ENCODE assay signal across 20 cellular contexts in genomic region chr16:1642148-1642547, GRCh38. TPM values are rescaled to one million over a fixed set of nuclear protein-coding genes. Genes with fewer than 3 reads are reported as not detected.
A peak's percentile ranks its signal among the peaks of the same experiment; 100 is the strongest.
DNase-seq lines count a peak whose midpoint lies in the region; ATAC-seq and TF ChIP-seq lines count a peak whose summit lies in the region.
"Had no signal": no experiment of that assay in that cellular context is flagged by ENCODE, and none has a peak within 500 bp of the region (broad histone marks: within the 10 kb centered on the region; RNA-seq: fewer than 3 reads in every experiment).

No MANE protein-coding gene starts in this region.

- H3K4me3 ChIP-seq in MG63 (no peak overlapping the region), dorsolateral prefrontal cortex (no peak overlapping the region)
- H3K4me3 ChIP-seq: ovary had no signal

- peak overlapping the region; percentile 71 for H3K27ac Mint-ChIP-seq in stimulated activated effector memory CD8-positive, alpha-beta T cell treated with anti-CD3 and anti-CD28 coated beads, Interleukin-12 subunit alpha, Interleukin-12 subunit beta, amount 100 ng/mL, for 72 hours
- H3K27ac Mint-ChIP-seq: type B pancreatic cell had no signal

- H3K9me3 Mint-ChIP-seq in stimulated activated effector memory CD8-positive, alpha-beta T cell treated with anti-CD3 and anti-CD28 coated beads, Interleukin-12 subunit alpha, Interleukin-12 subunit beta, amount 100 ng/mL, for 72 hours, result no peaks in the 10 kb centered on the region
- H3K9me3 Mint-ChIP-seq: H9, type B pancreatic cell had no signal

- intact Hi-C loops in dorsolateral prefrontal cortex (cut with DNase I), result no loop called here

- TF ChIP-seq CTCF in dorsolateral prefrontal cortex (IDR thresholded peaks at IDR 0.05 in 54 of 56, conservative IDR thresholded peaks at IDR 0.05 in 2 of 56; ENCODE audit: low read depth in 1 of 56, partially characterized antibody in 56 of 56), result peak in 1 of 56 donors; percentile 14

- H3K4me1 Mint-ChIP-seq in stimulated activated effector memory CD8-positive, alpha-beta T cell treated with anti-CD3 and anti-CD28 coated beads, Interleukin-12 subunit alpha, Interleukin-12 subunit beta, amount 100 ng/mL, for 72 hours, result peaks cover 40% of the 10 kb centered on the region

- H3K4me3 Mint-ChIP-seq in stimulated activated effector memory CD8-positive, alpha-beta T cell treated with anti-CD3 and anti-CD28 coated beads, Interleukin-12 subunit alpha, Interleukin-12 subunit beta, amount 100 ng/mL, for 72 hours, result no peak overlapping the region
- H3K4me3 Mint-ChIP-seq: H9, type B pancreatic cell had no signal

- H3K27me3 ChIP-seq in MG63 (no peaks in the 10 kb centered on the region), dorsolateral prefrontal cortex (no peaks in the 10 kb centered on the region)
- H3K27me3 ChIP-seq: ovary had no signal

- H3K36me3 Mint-ChIP-seq in stimulated activated effector memory CD8-positive, alpha-beta T cell treated with anti-CD3 and anti-CD28 coated beads, Interleukin-12 subunit alpha, Interleukin-12 subunit beta, amount 100 ng/mL, for 72 hours, result peaks cover 78% of the 10 kb centered on the region

- H3K9me3 ChIP-seq in MG63, result no peaks in the 10 kb centered on the region
- H3K9me3 ChIP-seq: ovary had no signal

- DNase-seq in MG63 (peak; percentile 71), dorsolateral prefrontal cortex (peak; percentile 26 to 83 (median 81)), midbrain (lab: John Stamatoyannopoulos, UW) (peak; percentile 74), GF-D8 (lab: John Stamatoyannopoulos, UW) (no peak)
- DNase-seq in stimulated activated effector memory CD8-positive, alpha-beta T cell treated with anti-CD3 and anti-CD28 coated beads, Interleukin-12 subunit alpha, Interleukin-12 subunit beta, amount 100 ng/mL, for 72 hours (ENCODE audit: low spot score in 2 of 2), result no peak
- DNase-seq: activated CD4-positive, alpha-beta T cell treated with anti-CD3 and anti-CD28 coated beads, Interleukin-2, amount 50 U/mL, for 1 hour; activated gamma-delta T cell treated with Interleukin-2 at 50 U/mL for 16 hours; AML-193; amniotic stem cell; Calu3; H9; NCI-H146; NCI-H2171 treated with DMSO at 0.1 percent for 48 hours; ovary; stimulated activated CD4-positive, alpha-beta T cell treated with anti-CD3 and anti-CD28 coated beads, Interleukin-2, amount 100 ng/mL, for 24 hours; stimulated activated naive CD8-positive, alpha-beta T cell treated with anti-CD3 and anti-CD28 coated beads, Interleukin-15, Interleukin-2, amounts not matched to agents 100 U/mL and 50 U/mL, for 24 hours; SW 1271 had no signal

- H3K27ac ChIP-seq in dorsolateral prefrontal cortex, result peak overlapping the region in 55 of 59 donors; percentile 11 to 87 (median 67)
- H3K27ac ChIP-seq: ovary had no signal

- H3K36me3 ChIP-seq in MG63, result peaks cover 60% of the 10 kb centered on the region
- H3K36me3 ChIP-seq: ovary had no signal

- no peak for ATAC-seq in stimulated activated effector memory CD8-positive, alpha-beta T cell treated with anti-CD3 and anti-CD28 coated beads, Interleukin-12 subunit alpha, Interleukin-12 subunit beta, amount 100 ng/mL, for 72 hours
- ATAC-seq in HG03521 (IDR thresholded peaks at IDR 0.05; ENCODE audit: unreplicated experiment) (no peak), GM21786 (IDR thresholded peaks at IDR 0.05; ENCODE audit: unreplicated experiment) (no peak)
- ATAC-seq: stimulated activated naive CD8-positive, alpha-beta T cell treated with anti-CD3 and anti-CD28 coated beads, Interleukin-15, Interleukin-2, amounts not matched to agents 100 U/mL and 50 U/mL, for 24 hours had no signal

RNA-seq across cellular contexts. Expression of gene CRAMP1, which starts 30.0 kb away (rescaled TPM):
- total RNA-seq in MG63 (2014; rRNA removed; shearing (Covaris generic); ENCODE audit: low replicate concordance), result 3.7 and 3.8 TPM in 2 replicates
- 10 to 100 TPM; 19.9 to 44.9 (median 27.3) TPM for total RNA-seq in dorsolateral prefrontal cortex

RNA-seq across cellular contexts. Expression of gene IFT140, which starts 30.3 kb away (rescaled TPM):
- total RNA-seq in MG63 (2014; rRNA removed; shearing (Covaris generic); ENCODE audit: low replicate concordance), result 25.7 and 27.8 TPM in 2 replicates
- total RNA-seq in dorsolateral prefrontal cortex, result 10 to 100 TPM; 17.4 to 54.2 (median 33.3) TPM

RNA-seq across cellular contexts. Expression of gene JPT2, which starts 35.9 kb away (rescaled TPM):
- 94.3 and 129 TPM in 2 replicates for total RNA-seq in MG63 (2014; rRNA removed; shearing (Covaris generic); ENCODE audit: low replicate concordance)
- total RNA-seq in dorsolateral prefrontal cortex, result 10 to 100 TPM in 114 of 120 experiments, 1 to 10 TPM in 6; 7.1 to 57.9 (median 18.9) TPM

Comparison
In these comparisons a context has a peak if more than half of its experiments do, and no peak if none do; other contexts are left out.
1. DNase-seq: peak in MG63 (single experiment), dorsolateral prefrontal cortex (10 of 10) and midbrain (single experiment); none in stimulated activated effector memory CD8-positive, alpha-beta T cell treated with anti-CD3 and anti-CD28 coated beads, Interleukin-12 subunit alpha, Interleukin-12 subunit beta, amount 100 ng/mL, for 72 hours (0 of 2) and GF-D8 (single experiment).